Comparison of ENCODE assay signal across 1 cellular context in the genomic region with DNA sequence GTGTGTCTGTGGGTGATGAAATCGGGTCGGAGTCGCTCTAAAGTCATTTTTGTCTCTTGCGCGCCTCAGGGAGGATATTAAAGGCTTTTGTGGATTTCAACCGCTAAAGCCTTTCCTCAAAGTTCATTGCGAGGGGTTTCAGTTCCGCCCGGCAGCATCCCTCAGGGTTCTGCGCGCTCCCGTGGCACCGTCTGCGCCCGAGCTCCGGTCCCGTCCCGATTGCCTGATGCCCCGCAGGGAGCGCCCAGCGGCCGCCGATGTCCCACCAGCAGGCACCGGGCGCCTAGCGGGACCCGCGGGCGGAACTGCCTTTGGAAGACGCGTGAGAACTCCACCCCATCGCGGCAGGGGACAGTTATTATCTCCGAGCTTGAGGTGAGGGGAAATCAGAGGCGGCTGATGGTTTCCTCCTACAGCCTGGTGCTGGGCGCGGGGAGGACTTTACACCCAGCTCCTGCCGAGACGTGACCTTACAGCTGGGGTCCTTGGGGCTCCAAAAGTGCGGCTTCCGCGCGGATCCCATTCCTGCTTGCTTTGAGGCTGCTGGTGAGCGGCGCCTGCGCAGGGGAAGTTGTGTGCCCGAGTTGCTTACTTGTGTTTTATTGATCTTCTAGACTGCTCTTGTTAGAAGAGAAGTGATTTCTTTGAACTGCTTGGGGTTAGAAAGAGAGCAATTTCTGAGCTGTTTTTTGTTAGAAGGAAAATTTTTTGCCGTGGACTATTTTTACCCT.
TF ChIP-seq lines count a peak whose summit lies in the region.

No MANE protein-coding gene starts in this region.

TF ChIP-seq in WTC11, 78 proteins besides CTCF, POLR2A, EP300 and RAD21:
- TF ChIP-seq, protein P1, sequence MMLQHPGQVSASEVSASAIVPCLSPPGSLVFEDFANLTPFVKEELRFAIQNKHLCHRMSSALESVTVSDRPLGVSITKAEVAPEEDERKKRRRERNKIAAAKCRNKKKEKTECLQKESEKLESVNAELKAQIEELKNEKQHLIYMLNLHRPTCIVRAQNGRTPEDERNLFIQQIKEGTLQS (CRISPR knock-in tag; conservative IDR thresholded peaks at IDR 0.05): no peak
- TF ChIP-seq FOXP1 (CRISPR knock-in tag; IDR thresholded peaks at IDR 0.05; ENCODE audit: borderline replicate concordance): no peak
- peak; percentile 72 for TF ChIP-seq ZNF423 (CRISPR knock-in tag; IDR thresholded peaks at IDR 0.05)
